ENCODE assay signal across 24 cellular contexts in genomic region chr7:90835861-90836260, GRCh38.
A peak's percentile ranks its signal among the peaks of the same experiment; 100 is the strongest.
DNase-seq lines count a peak whose midpoint lies in the region; ATAC-seq, FAIRE-seq and TF ChIP-seq lines count a peak whose summit lies in the region.
"Had no signal": no experiment of that assay in that cellular context is flagged by ENCODE, and none has a peak within 500 bp of the region (broad histone marks: within the 10 kb centered on the region; RNA-seq: fewer than 3 reads in every experiment).

No MANE protein-coding gene starts in this region.

- H3K27me3 ChIP-seq in mammary epithelial cell (ENCODE audit: insufficient read depth, low read length) (no peaks in the 10 kb centered on the region), breast epithelium (no peaks in the 10 kb centered on the region), RWPE2 (ENCODE audit: insufficient read depth, poor library complexity, severe bottlenecking) (no peaks in the 10 kb centered on the region)

- peak; percentile 28 for FAIRE-seq in colon (lab: Jason Lieb, UNC)
- FAIRE-seq: A549, GM12878, GM19239, H1 had no signal

- no peak for TF ChIP-seq CTCF in mammary epithelial cell (conservative IDR thresholded peaks at IDR 0.05 in 1 of 2, IDR thresholded peaks at IDR 0.05 in 1 of 2; ENCODE audit: extremely low read depth in 1 of 2, insufficient read depth in 1 of 2, low read depth in 1 of 2, low read length in 2 of 2)
- TF ChIP-seq CTCF in breast epithelium (IDR thresholded peaks at IDR 0.05), result no peak
- no peak for TF ChIP-seq CTCF in RWPE2 (IDR thresholded peaks at IDR 0.05; ENCODE audit: poor library complexity, severe bottlenecking)

- 94% methylated on average over 1 of the region's 1 CpG for WGBS in mammary epithelial cell (ENCODE audit: low coverage, missing lambda C conversion rate)

- no peak for TF ChIP-seq POLR2A in breast epithelium (IDR thresholded peaks at IDR 0.05)

- no peak overlapping the region for H3K27ac ChIP-seq in mammary epithelial cell (ENCODE audit: insufficient read depth, low read depth, low read length)
- H3K27ac ChIP-seq in breast epithelium, result no peak overlapping the region
- H3K27ac ChIP-seq in RWPE2 (ENCODE audit: poor library complexity, severe bottlenecking), result no peak overlapping the region
- H3K27ac ChIP-seq: 22Rv1, A549, GM23248 had no signal

- dilution Hi-C loops in mammary epithelial cell (cut with HindIII; ENCODE audit: low sequenced_read_pairs), result no loop called here

- BruUV-seq in mammary epithelial cell (replicated peaks; lab: Mats Ljungman, UMichigan), result no TSS peak

- H3K4me3 ChIP-seq in mammary epithelial cell (replicated peaks in 1 of 3; ENCODE audit: insufficient read depth in 1 of 3, low read depth in 2 of 3, low read length in 3 of 3) (no peak overlapping the region), breast epithelium (no peak overlapping the region), RWPE2 (ENCODE audit: severe bottlenecking) (no peak overlapping the region)
- H3K4me3 ChIP-seq: A549, GM12878, GM23248 had no signal

- no peak overlapping the region for H2AFZ ChIP-seq in mammary epithelial cell (ENCODE audit: low read depth, low read length)
- H2AFZ ChIP-seq: GM23248 had no signal

- H4K20me1 ChIP-seq in mammary epithelial cell (ENCODE audit: insufficient read depth, low read length), result no peaks in the 10 kb centered on the region

- in situ Hi-C loops in mammary epithelial cell (cut with MboI; ENCODE audit: low sequenced_read_pairs in 2 of 2), result no loop called here

- H3K4me2 ChIP-seq in mammary epithelial cell (ENCODE audit: insufficient read depth, low read depth, low read length), result no peak overlapping the region
- H3K4me2 ChIP-seq: A549 had no signal

- peaks cover 3% of the 10 kb centered on the region for H3K79me2 ChIP-seq in mammary epithelial cell (ENCODE audit: insufficient read depth, low read length)

- ATAC-seq in RWPE2 (ENCODE audit: low read depth) (peak; percentile 40; the same call in 1 of the 3 replicates), HG02884 (IDR thresholded peaks at IDR 0.05; ENCODE audit: unreplicated experiment) (no peak), HG02938 (IDR thresholded peaks at IDR 0.05; ENCODE audit: unreplicated experiment) (no peak), HG03196 (IDR thresholded peaks at IDR 0.05; ENCODE audit: unreplicated experiment) (no peak)
- ATAC-seq: A549; CD8-positive, alpha-beta T cell; GM12878 had no signal

- H3K4me1 ChIP-seq in mammary epithelial cell (ENCODE audit: insufficient read depth, low read length) (no peaks in the 10 kb centered on the region), breast epithelium (no peaks in the 10 kb centered on the region), RWPE2 (ENCODE audit: insufficient read depth, poor library complexity, severe bottlenecking) (no peaks in the 10 kb centered on the region)
- H3K4me1 ChIP-seq: A549, Caco-2 had no signal

- H3K36me3 ChIP-seq in mammary epithelial cell (ENCODE audit: insufficient read depth, low read length) (no peaks in the 10 kb centered on the region), breast epithelium (no peaks in the 10 kb centered on the region), RWPE2 (ENCODE audit: low read depth) (no peaks in the 10 kb centered on the region)

- CTCF ChIA-PET in mammary epithelial cell (lab: Charles Lee; ENCODE audit: low non-redundant PET), result no interaction called here

- no peak overlapping the region for H3K9ac ChIP-seq in mammary epithelial cell (ENCODE audit: insufficient read depth, low read length)
- H3K9ac ChIP-seq: GM23248 had no signal

- DNase-seq in mammary epithelial cell (peak; percentile 21), breast epithelium (ENCODE audit: low spot score in 2 of 2) (no peak), RWPE2 (ENCODE audit: low spot score) (no peak), dermis blood vessel endothelial cell (no peak)
- DNase-seq: ACHN; C1 segment of cervical spinal cord; Caco-2; CD4-positive, CD25-positive, alpha-beta regulatory T cell; CD8-positive, alpha-beta T cell; DMS153; DND-41; GDM1; GM23248; H7; HCEC 1CT had no signal

- H3K9me3 ChIP-seq in mammary epithelial cell (replicated peaks; ENCODE audit: insufficient read depth, low read length) (peaks cover 5% of the 10 kb centered on the region), breast epithelium (peaks cover 0 to 8% of the 10 kb centered on the region in 2 donors), RWPE2 (ENCODE audit: severe bottlenecking) (no peaks in the 10 kb centered on the region)
- H3K9me3 ChIP-seq: A549, Caco-2 had no signal

- intact Hi-C loops in mammary epithelial cell (cut with micrococcal nuclease), result no loop called here
- intact Hi-C loops in breast epithelium (cut with DNase I; ENCODE audit: low total_unique reads), result no loop called here
